1 cellular context compared by ENCODE assay signal in the genomic region with DNA sequence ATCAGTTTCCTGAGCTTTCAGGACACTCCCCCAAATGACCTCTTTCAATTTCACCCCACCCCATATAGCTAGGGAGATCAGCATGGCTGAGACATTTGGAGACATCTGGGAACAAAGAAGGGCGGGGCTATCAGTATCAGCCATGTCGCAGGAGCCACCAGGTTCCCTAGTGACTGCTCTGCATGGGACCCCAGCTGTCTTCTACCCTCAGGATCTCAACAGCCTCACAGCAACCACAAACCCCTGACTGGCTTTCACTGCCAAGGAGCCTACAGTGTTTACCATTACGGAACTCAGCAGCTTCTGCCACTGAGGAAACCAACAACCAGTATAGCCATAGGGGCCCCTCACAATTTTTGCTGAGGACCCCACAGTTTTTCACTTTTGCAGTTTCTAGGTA.
TF ChIP-seq lines count a peak whose summit lies in the region.

No MANE protein-coding gene starts in this region.

TF ChIP-seq in H1, 55 proteins besides CTCF, POLR2A, EP300 and RAD21:
- TF ChIP-seq ZNF274 (IDR thresholded peaks at IDR 0.05; ENCODE audit: borderline replicate concordance, extremely low read depth, low read length) (no peak), MAFK (IDR thresholded peaks at IDR 0.05; ENCODE audit: low read depth, low read length) (no peak), GTF2F1 (IDR thresholded peaks at IDR 0.05; ENCODE audit: borderline replicate concordance, low read depth, low read length) (no peak), RNF2 (IDR thresholded peaks at IDR 0.05; ENCODE audit: borderline replicate concordance, low read depth, low read length, missing control alignments, poor library complexity, severe bottlenecking) (no peak), CHD2 (IDR thresholded peaks at IDR 0.05; ENCODE audit: low read length) (no peak), KDM1A (IDR thresholded peaks at IDR 0.05; ENCODE audit: borderline replicate concordance, low read length) (no peak), TCF12 (IDR thresholded peaks at IDR 0.05; ENCODE audit: low read depth, low read length) (no peak)
- TF ChIP-seq, protein P1, sequence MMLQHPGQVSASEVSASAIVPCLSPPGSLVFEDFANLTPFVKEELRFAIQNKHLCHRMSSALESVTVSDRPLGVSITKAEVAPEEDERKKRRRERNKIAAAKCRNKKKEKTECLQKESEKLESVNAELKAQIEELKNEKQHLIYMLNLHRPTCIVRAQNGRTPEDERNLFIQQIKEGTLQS (IDR thresholded peaks at IDR 0.05; ENCODE audit: insufficient read depth, low read depth, low read length), result no peak
